ENCODE assay signal across 11 cellular contexts in genomic region chr14:45810152-45810872, GRCh38.
DNase-seq lines count a peak whose midpoint lies in the region; ATAC-seq, FAIRE-seq and TF ChIP-seq lines count a peak whose summit lies in the region.
"Had no signal": no experiment of that assay in that cellular context is flagged by ENCODE, and none has a peak within 500 bp of the region (broad histone marks: within the 10 kb centered on the region; RNA-seq: fewer than 3 reads in every experiment).

No MANE protein-coding gene starts in this region.

- intact Hi-C loops in mammary epithelial cell (cut with micrococcal nuclease) = loop anchor here (1.0 to 10.0 kb wide), 4 partner anchors 132 to 896 kb away; no protein-coding TSS in a partner anchor

- no peak for FAIRE-seq in HTR-8/SVneo (lab: Jason Lieb, UNC)

- H2AFZ ChIP-seq in mammary epithelial cell (ENCODE audit: low read depth, low read length) = peak overlapping the region; percentile 90

- no peaks in the 10 kb centered on the region for H3K9me3 ChIP-seq in mammary epithelial cell (replicated peaks; ENCODE audit: insufficient read depth, low read length)
- H3K9me3 ChIP-seq: left ventricle myocardium inferior had no signal

- H3K4me1 ChIP-seq in mammary epithelial cell (ENCODE audit: insufficient read depth, low read length) = peaks cover 7% of the 10 kb centered on the region
- H3K4me1 ChIP-seq: left ventricle myocardium inferior had no signal

- H3K9me3 Mint-ChIP-seq in neural crest cell = no peaks in the 10 kb centered on the region

- no peaks in the 10 kb centered on the region for H4K20me1 ChIP-seq in mammary epithelial cell (ENCODE audit: insufficient read depth, low read length)

- CTCF ChIA-PET in mammary epithelial cell (lab: Charles Lee; ENCODE audit: low non-redundant PET) = interaction anchor here (0.6 kb wide), 1 partner anchor 162 kb away, joined by 3 read pairs; no protein-coding TSS in a partner anchor

- no peak for ATAC-seq in HG02970 (IDR thresholded peaks at IDR 0.05; ENCODE audit: low FRiP score, unreplicated experiment)
- no peak for ATAC-seq in GM18870 (IDR thresholded peaks at IDR 0.05; ENCODE audit: unreplicated experiment)
- ATAC-seq: stimulated activated naive CD8-positive, alpha-beta T cell treated with anti-CD3 and anti-CD28 coated beads, Interleukin-15, Interleukin-2, amounts not matched to agents 100 U/mL and 50 U/mL, for 24 hours had no signal

- H3K9ac ChIP-seq in mammary epithelial cell (ENCODE audit: insufficient read depth, low read length) = no peak overlapping the region

- no peaks in the 10 kb centered on the region for H3K27me3 Mint-ChIP-seq in neural crest cell (ENCODE audit: low read depth)

- no peaks in the 10 kb centered on the region for H3K4me1 Mint-ChIP-seq in neural crest cell

- no peak overlapping the region for H3K4me3 Mint-ChIP-seq in neural crest cell

- no peaks in the 10 kb centered on the region for H3K27me3 ChIP-seq in mammary epithelial cell (ENCODE audit: insufficient read depth, low read length)

- dilution Hi-C loops in mammary epithelial cell (cut with HindIII; ENCODE audit: low sequenced_read_pairs) = no loop called here

- H3K79me2 ChIP-seq in mammary epithelial cell (ENCODE audit: insufficient read depth, low read length) = no peaks in the 10 kb centered on the region

- in situ Hi-C loops in mammary epithelial cell (cut with MboI; ENCODE audit: low sequenced_read_pairs in 2 of 2) = loop anchor here (25.0 kb wide), 1 partner anchor 198 kb away; no protein-coding TSS in a partner anchor

- no peak overlapping the region for H3K4me3 ChIP-seq in GM12865 (ENCODE audit: low read depth, low read length)
- no peak overlapping the region for H3K4me3 ChIP-seq in mammary epithelial cell (replicated peaks in 1 of 3; ENCODE audit: insufficient read depth in 1 of 3, low read depth in 2 of 3, low read length in 3 of 3)
- H3K4me3 ChIP-seq: left ventricle myocardium inferior had no signal

- TF ChIP-seq CTCF in GM12865 (IDR thresholded peaks at IDR 0.05; ENCODE audit: insufficient read depth, low read depth, low read length, missing control alignments) (no peak), mammary epithelial cell (conservative IDR thresholded peaks at IDR 0.05 in 1 of 2, IDR thresholded peaks at IDR 0.05 in 1 of 2; ENCODE audit: extremely low read depth in 1 of 2, insufficient read depth in 1 of 2, low read depth in 1 of 2, low read length in 2 of 2) (peak; percentile 45 to 62), neural crest cell (conservative IDR thresholded peaks at IDR 0.05) (peak; percentile 56)

- H3K27ac ChIP-seq in mammary epithelial cell (ENCODE audit: insufficient read depth, low read depth, low read length) = no peak overlapping the region
- H3K27ac ChIP-seq: left ventricle myocardium inferior had no signal

- no peak overlapping the region for H3K4me2 ChIP-seq in mammary epithelial cell (ENCODE audit: insufficient read depth, low read depth, low read length)

- WGBS in mammary epithelial cell (ENCODE audit: low coverage, missing lambda C conversion rate) = 67% methylated on average over 3 of the region's 3 CpGs

- BruUV-seq in mammary epithelial cell (replicated peaks; lab: Mats Ljungman, UMichigan) = no TSS peak

- H3K27ac Mint-ChIP-seq in neural crest cell (ENCODE audit: unreplicated experiment) = no peak overlapping the region

- peak; percentile 53 for DNase-seq in GM12865 (ENCODE audit: low read depth)
- peak; percentile 10 for DNase-seq in HTR-8/SVneo (ENCODE audit: insufficient read length, low spot score)
- no peak for DNase-seq in mammary epithelial cell
- no peak for DNase-seq in neural crest cell (ENCODE audit: low read depth, low spot score)
- DNase-seq in SKM-1 treated with dmso at 0.1 percent for 144 hours (lab: John Stamatoyannopoulos, UW; ENCODE audit: unreplicated experiment) = no peak
- DNase-seq in occipital lobe (lab: John Stamatoyannopoulos, UW) = no peak
- DNase-seq: left ventricle myocardium inferior; stimulated activated naive CD8-positive, alpha-beta T cell treated with anti-CD3 and anti-CD28 coated beads, Interleukin-15, Interleukin-2, amounts not matched to agents 100 U/mL and 50 U/mL, for 24 hours; T-helper 9 cell had no signal

- no peaks in the 10 kb centered on the region for H3K36me3 Mint-ChIP-seq in neural crest cell (ENCODE audit: low read depth)

- no peaks in the 10 kb centered on the region for H3K36me3 ChIP-seq in mammary epithelial cell (ENCODE audit: insufficient read depth, low read length)
- H3K36me3 ChIP-seq: left ventricle myocardium inferior had no signal

Comparison
In these comparisons a context has a peak if more than half of its experiments do, and no peak if none do; other contexts are left out.
1. DNase-seq: peak in GM12865 (single experiment) and HTR-8/SVneo (single experiment); none in mammary epithelial cell (single experiment), neural crest cell (single experiment), SKM-1 treated with dmso at 0.1 percent for 144 hours (single experiment) and occipital lobe (single experiment).